ENCODE assay signal across 17 cellular contexts in genomic region chr12:29639893-29640495, GRCh38.
DNase-seq lines count a peak whose midpoint lies in the region; ATAC-seq and TF ChIP-seq lines count a peak whose summit lies in the region.
"Had no signal": no experiment of that assay in that cellular context is flagged by ENCODE, and none has a peak within 500 bp of the region (broad histone marks: within the 10 kb centered on the region; RNA-seq: fewer than 3 reads in every experiment).

No MANE protein-coding gene starts in this region.

- H3K4me1 Mint-ChIP-seq in nephron: peaks cover 44% of the 10 kb centered on the region
- no peaks in the 10 kb centered on the region for H3K4me1 Mint-ChIP-seq in activated CD4-positive, alpha-beta T cell treated with anti-CD3 and anti-CD28 coated beads for 36 hours

- CTCF ChIA-PET in PC-3 (lab: Charles Lee): no interaction called here
- CTCF ChIA-PET in activated CD4-positive, alpha-beta T cell treated with anti-CD3 and anti-CD28 coated beads for 36 hours (lab: Charles Lee): interaction anchor here (1.2 kb wide), 1 partner anchor 29 kb away, joined by 3 read pairs; no protein-coding TSS in a partner anchor

- H3K4me3 ChIP-seq in PC-3 (ENCODE audit: low read length): no peak overlapping the region
- peak overlapping the region; percentile 33 for H3K4me3 ChIP-seq in fibroblast of pulmonary artery (replicated peaks; ENCODE audit: low read depth, low read length)
- no peak overlapping the region for H3K4me3 ChIP-seq in testis
- H3K4me3 ChIP-seq: BLaER1, GM12878 had no signal

- H3K27me3 Mint-ChIP-seq in nephron (ENCODE audit: low read depth): peaks cover 3% of the 10 kb centered on the region
- peaks cover 3% of the 10 kb centered on the region for H3K27me3 Mint-ChIP-seq in activated CD4-positive, alpha-beta T cell treated with anti-CD3 and anti-CD28 coated beads for 36 hours

- H2AFZ ChIP-seq in PC-3 (ENCODE audit: low read length): peak overlapping the region; percentile 78

- no peaks in the 10 kb centered on the region for H3F3A ChIP-seq in PC-3 (ENCODE audit: low read length, unreplicated experiment)

- no TSS peak for BruUV-seq in PC-3 (replicated peaks; lab: Mats Ljungman, UMichigan)

- intact Hi-C loops in PC-3 (cut with micrococcal nuclease): no loop called here
- intact Hi-C loops in testis (cut with DNase I; ENCODE audit: low total_unique reads): no loop called here
- intact Hi-C loops in activated CD4-positive, alpha-beta T cell treated with anti-CD3 and anti-CD28 coated beads for 36 hours (cut with DNase I, micrococcal nuclease): no loop called here

- peak overlapping the region; percentile 72 for H3K27ac ChIP-seq in PC-3 (ENCODE audit: low read length)
- peak overlapping the region; percentile 68 to 82 for H3K27ac ChIP-seq in testis
- H3K27ac ChIP-seq: BLaER1, epithelial cell of prostate had no signal

- peak overlapping the region; percentile 75 to 96 (median 84) for H3K27ac Mint-ChIP-seq in nephron
- H3K27ac Mint-ChIP-seq in activated CD4-positive, alpha-beta T cell treated with anti-CD3 and anti-CD28 coated beads for 36 hours: no peak overlapping the region

- H3K9ac ChIP-seq in PC-3 (ENCODE audit: low read length): peak overlapping the region; percentile 47
- H3K9ac ChIP-seq: BLaER1 had no signal

- H3K79me2 ChIP-seq in PC-3 (ENCODE audit: low read length): no peaks in the 10 kb centered on the region

- no peak for ATAC-seq in PC-3
- no peak for ATAC-seq in activated CD4-positive, alpha-beta T cell treated with anti-CD3 and anti-CD28 coated beads for 36 hours
- ATAC-seq: GM12878 had no signal

- peak overlapping the region in 2 of 3 experiments; percentile 5 to 34 for H3K4me3 Mint-ChIP-seq in nephron
- H3K4me3 Mint-ChIP-seq in activated CD4-positive, alpha-beta T cell treated with anti-CD3 and anti-CD28 coated beads for 36 hours: no peak overlapping the region

- no peak for TF ChIP-seq CTCF in PC-3 (conservative IDR thresholded peaks at IDR 0.05; ENCODE audit: low read depth, low read length)
- no peak for TF ChIP-seq CTCF in fibroblast of pulmonary artery (IDR thresholded peaks at IDR 0.05; ENCODE audit: low read length, missing control alignments)
- TF ChIP-seq CTCF in nephron (IDR thresholded peaks at IDR 0.05; ENCODE audit: unreplicated experiment in 3 of 3): no peak
- no peak for TF ChIP-seq CTCF in testis (IDR thresholded peaks at IDR 0.05)

- H3K27me3 ChIP-seq in PC-3 (ENCODE audit: low read length): no peaks in the 10 kb centered on the region; the same call in 1 of the 2 replicates
- no peaks in the 10 kb centered on the region for H3K27me3 ChIP-seq in testis
- H3K27me3 ChIP-seq: BLaER1 had no signal

- peaks cover 14% of the 10 kb centered on the region for H3K36me3 Mint-ChIP-seq in nephron (ENCODE audit: low read depth)
- no peaks in the 10 kb centered on the region for H3K36me3 Mint-ChIP-seq in activated CD4-positive, alpha-beta T cell treated with anti-CD3 and anti-CD28 coated beads for 36 hours (ENCODE audit: low read depth)

- H3K4me2 ChIP-seq in PC-3 (ENCODE audit: low read length): peak overlapping the region; percentile 69
- H3K4me2 ChIP-seq: BLaER1 had no signal

- H3K36me3 ChIP-seq in PC-3 (ENCODE audit: low read depth, low read length): no peaks in the 10 kb centered on the region
- no peaks in the 10 kb centered on the region for H3K36me3 ChIP-seq in testis (ENCODE audit: low read depth, missing control alignments)
- H3K36me3 ChIP-seq: BLaER1 had no signal

- TF ChIP-seq POLR2A in testis (IDR thresholded peaks at IDR 0.05): no peak

- no peaks in the 10 kb centered on the region for H4K20me1 ChIP-seq in PC-3 (ENCODE audit: low read length)
- H4K20me1 ChIP-seq: BLaER1 had no signal

- no peaks in the 10 kb centered on the region for H3K9me2 ChIP-seq in PC-3 (replicated peaks; ENCODE audit: low read length)

- H3K9me3 Mint-ChIP-seq in nephron: peaks cover 19% of the 10 kb centered on the region
- no peaks in the 10 kb centered on the region for H3K9me3 Mint-ChIP-seq in activated CD4-positive, alpha-beta T cell treated with anti-CD3 and anti-CD28 coated beads for 36 hours (ENCODE audit: low read depth)

- H3K4me1 ChIP-seq in PC-3 (ENCODE audit: insufficient read depth, low read length) (peaks cover 18% of the 10 kb centered on the region), testis (peaks cover 21% of the 10 kb centered on the region)
- H3K4me1 ChIP-seq: BLaER1 had no signal

- DNase-seq in PC-3 (no peak), fibroblast of pulmonary artery (ENCODE audit: low read depth) (peak; percentile 58), testis (peak; percentile 45), DMS53 (lab: John Stamatoyannopoulos, UW) (no peak), GOT3 (lab: John Stamatoyannopoulos, UW) (no peak)
- DNase-seq in activated CD4-positive, alpha-beta T cell treated with anti-CD3 and anti-CD28 coated beads for 36 hours: no peak
- no peak for DNase-seq in activated naive CD4-positive, alpha-beta T cell (lab: John Stamatoyannopoulos, UW)
- DNase-seq: activated naive CD4-positive, alpha-beta T cell treated with anti-CD3 and anti-CD28 coated beads, Interleukin-2, amount 50 U/mL, for 16 hours; DND-41; NCI-H1092 treated with DMSO at 0.1 percent for 48 hours; NCI-H2227 treated with DMSO at 0.1 percent for 48 hours; stimulated activated CD4-positive, alpha-beta T cell treated with anti-CD3 and anti-CD28 coated beads, Interleukin-2, amount 100 ng/mL, for 24 hours; stimulated activated CD8-positive, alpha-beta memory T cell treated with anti-CD3 and anti-CD28 coated beads, Interleukin-4, amount 100 ng/mL, for 48 hours had no signal

- POLR2A ChIA-PET in PC-3 (lab: Charles Lee; ENCODE audit: unreplicated experiment): interaction anchor here (0.6 kb wide), 1 partner anchor 160 kb away, joined by 5 read pairs; no protein-coding TSS in a partner anchor
- POLR2A ChIA-PET in activated CD4-positive, alpha-beta T cell treated with anti-CD3 and anti-CD28 coated beads for 36 hours (lab: Charles Lee): no interaction called here

- 41 to 65% methylated on average over 10 of the region's 10 CpGs for WGBS in testis, 2 donors

- H3K9me3 ChIP-seq in PC-3 (ENCODE audit: low read length) (no peaks in the 10 kb centered on the region), testis (no peaks in the 10 kb centered on the region)
- H3K9me3 ChIP-seq: BLaER1 had no signal

Comparison
In these comparisons a context has a peak if more than half of its experiments do, and no peak if none do; other contexts are left out.
1. DNase-seq: peak in fibroblast of pulmonary artery (single experiment) and testis (single experiment); none in PC-3 (single experiment), activated CD4-positive, alpha-beta T cell treated with anti-CD3 and anti-CD28 coated beads for 36 hours (single experiment), DMS53 (single experiment), GOT3 (single experiment) and activated naive CD4-positive, alpha-beta T cell (0 of 4).